Comparison of ENCODE assay signal across 8 cellular contexts in the genomic region with DNA sequence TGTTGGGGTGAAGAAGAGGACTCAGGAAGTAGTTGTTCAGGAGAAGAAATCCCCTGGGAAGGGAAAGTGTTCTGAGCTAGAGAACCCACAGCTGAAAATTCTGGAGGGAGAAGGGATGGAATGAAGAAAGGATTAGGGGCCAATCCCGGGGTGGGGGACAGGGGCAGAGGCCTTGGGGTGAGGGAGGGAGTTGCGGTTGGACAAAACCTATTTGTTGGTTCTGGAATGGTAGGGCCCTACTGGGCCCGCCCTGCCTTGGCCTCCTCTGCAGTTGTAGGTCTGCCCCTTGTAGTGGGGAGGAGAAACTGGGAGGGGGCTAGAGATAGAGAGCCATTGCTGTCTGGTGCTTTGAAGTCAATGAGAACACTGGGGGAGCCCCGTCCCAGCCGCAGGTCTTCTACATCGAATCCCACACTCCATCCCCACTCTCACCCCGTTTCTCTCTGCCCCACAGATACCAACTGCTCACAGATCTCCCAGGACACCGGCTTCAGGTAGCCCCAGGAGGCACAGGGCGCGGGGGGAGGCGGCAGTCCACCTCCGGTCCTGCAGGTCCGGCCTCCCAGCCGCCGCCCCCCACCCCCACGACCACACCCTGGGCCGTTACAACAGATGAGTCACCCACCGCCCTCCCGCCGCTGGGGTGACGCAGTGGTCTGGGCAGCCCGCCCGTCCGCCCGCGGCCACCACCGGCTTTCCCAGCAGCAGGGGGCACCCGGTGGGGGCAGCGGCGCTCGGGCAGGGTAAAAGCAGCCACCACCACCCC. TPM values are rescaled to one million over a fixed set of nuclear protein-coding genes. Genes with fewer than 3 reads are reported as not detected.
DNase-seq lines count a peak whose midpoint lies in the region; ATAC-seq and TF ChIP-seq lines count a peak whose summit lies in the region.

No MANE protein-coding gene starts in this region.

- H2BK15ac ChIP-seq in mesendoderm (replicated peaks; ENCODE audit: low read depth) = no peak overlapping the region

- peaks cover 0 to 5% of the 10 kb centered on the region in 2 donors for H3K27me3 Mint-ChIP-seq in effector memory CD8-positive, alpha-beta T cell

- peak overlapping the region; percentile 46 for H3K18ac ChIP-seq in mesendoderm (ENCODE audit: low read length)

- H3K4me2 ChIP-seq in mesendoderm (ENCODE audit: low read length) = peak overlapping the region; percentile 28

- no peak for TF ChIP-seq CTCF in NB4 (IDR thresholded peaks at IDR 0.05; ENCODE audit: low read depth, low read length)

- peak overlapping the region; percentile 82 for H3K56ac ChIP-seq in mesendoderm (ENCODE audit: low read length)

- no peaks in the 10 kb centered on the region for H3K27me3 ChIP-seq in mesendoderm (ENCODE audit: insufficient read depth, low read length, poor library complexity)

- peak overlapping the region; percentile 81 for H3K4ac ChIP-seq in mesendoderm (ENCODE audit: low read depth, low read length)

- peak overlapping the region; percentile 47 for H2BK5ac ChIP-seq in mesendoderm (ENCODE audit: low read length)

- peaks cover 59 to 60% of the 10 kb centered on the region in 2 donors for H3K4me1 Mint-ChIP-seq in effector memory CD8-positive, alpha-beta T cell (ENCODE audit: low read depth in 2 of 2)

- peaks cover 54% of the 10 kb centered on the region for H3K79me2 ChIP-seq in mesendoderm (ENCODE audit: control insufficient read depth, insufficient read depth, low read length)

- peak overlapping the region; percentile 88 for H3K9ac ChIP-seq in mesendoderm (ENCODE audit: low read length)

- H2AK5ac ChIP-seq in mesendoderm (ENCODE audit: low read length) = no peak overlapping the region

- H3K23ac ChIP-seq in mesendoderm (ENCODE audit: low read length) = no peak overlapping the region

- H4K5ac ChIP-seq in mesendoderm (ENCODE audit: low read length) = no peak overlapping the region

- H4K8ac ChIP-seq in mesendoderm (ENCODE audit: low read depth, low read length) = no peak overlapping the region

- H3K79me1 ChIP-seq in mesendoderm (ENCODE audit: low read length) = peaks cover 18% of the 10 kb centered on the region

- peaks cover 83% of the 10 kb centered on the region for H3K36me3 Mint-ChIP-seq in effector memory CD8-positive, alpha-beta T cell (ENCODE audit: insufficient read depth)

- WGBS in mesendoderm (ENCODE audit: extremely low coverage, insufficient coverage, low lambda C conversion rate) = no CpG with 5 or more reads among the region's 31 CpGs

- TF ChIP-seq POLR2A in NB4 (IDR thresholded peaks at IDR 0.05; ENCODE audit: extremely low read depth, insufficient read length) = no peak

- H3K4me3 ChIP-seq in NB4 (ENCODE audit: low read depth, low read length) = peak overlapping the region; percentile 86
- H3K4me3 ChIP-seq in mesendoderm (ENCODE audit: low read length) = peak overlapping the region; percentile 82

- peak overlapping the region; percentile 74 for H3K27ac ChIP-seq in mesendoderm (ENCODE audit: low read depth, low read length)

- H3K9me3 Mint-ChIP-seq in effector memory CD8-positive, alpha-beta T cell = no peaks in the 10 kb centered on the region

- peak; percentile 50 for ATAC-seq in effector memory CD8-positive, alpha-beta T cell (replicated peaks)
- no peak for ATAC-seq in GM21447 (IDR thresholded peaks at IDR 0.05; ENCODE audit: unreplicated experiment)

- no peak overlapping the region for H2BK120ac ChIP-seq in mesendoderm (ENCODE audit: low read depth, low read length)

- peaks cover 13% of the 10 kb centered on the region for H3K4me1 ChIP-seq in mesendoderm (ENCODE audit: control insufficient read depth, low read depth, low read length)

- peaks cover 8% of the 10 kb centered on the region for H3K36me3 ChIP-seq in mesendoderm (ENCODE audit: control insufficient read depth, insufficient read depth, low read length)

- H3K4me3 Mint-ChIP-seq in effector memory CD8-positive, alpha-beta T cell = peak overlapping the region; percentile 94 to 96

- H3K27ac Mint-ChIP-seq in effector memory CD8-positive, alpha-beta T cell = peak overlapping the region; percentile 100

- DNase-seq in NCI-H526 (lab: John Stamatoyannopoulos, UW) = peak; percentile 22 to 78
- no peak for DNase-seq in NCI-H526 treated with DMSO at 0.1 percent for 48 hours (lab: John Stamatoyannopoulos, UW)
- DNase-seq in NB4 (ENCODE audit: low read depth) = peak; percentile 89
- peak; percentile 38 to 48 for DNase-seq in activated CD8-positive, alpha-beta memory T cell treated with anti-CD3 and anti-CD28 coated beads for 1 hour (ENCODE audit: extremely low read depth in 1 of 2, low read depth in 1 of 2)
- peak; percentile 72 to 75 (median 73) for DNase-seq in effector memory CD8-positive, alpha-beta T cell
- DNase-seq in mesendoderm = peak; percentile 92
- peak; percentile 39 to 40 for DNase-seq in stimulated activated CD8-positive, alpha-beta memory T cell treated with anti-CD3 and anti-CD28 coated beads, Interleukin-2, amount 100 ng/mL, for 1 hour (ENCODE audit: low read depth in 2 of 2)

RNA-seq across cellular contexts. Expression of gene TAGLN2, which starts 1.1 kb away (rescaled TPM):
- polyA plus RNA-seq in mesendoderm (2013, experiment 1 of 2) = 155 TPM
- polyA plus RNA-seq in mesendoderm (2013, experiment 2 of 2) = 159 TPM

RNA-seq across cellular contexts. Expression of gene IGSF9, which starts 21.2 kb away (rescaled TPM):
- 10.4 TPM for polyA plus RNA-seq in mesendoderm (2013, experiment 1 of 2)
- polyA plus RNA-seq in mesendoderm (2013, experiment 2 of 2) = 10.1 TPM

RNA-seq across cellular contexts. Expression of gene CFAP45, which starts 24.2 kb away (rescaled TPM):
- 0.51 TPM for polyA plus RNA-seq in mesendoderm (2013, experiment 1 of 2)
- 0.60 TPM for polyA plus RNA-seq in mesendoderm (2013, experiment 2 of 2)

RNA-seq across cellular contexts. Expression of gene SLAMF9, which starts 29.8 kb away (rescaled TPM):
- polyA plus RNA-seq in mesendoderm (2013, experiment 1 of 2) = 0.07 TPM
- not detected for polyA plus RNA-seq in mesendoderm (2013, experiment 2 of 2)
